ENCODE assay signal across 25 cellular contexts in the genomic region with DNA sequence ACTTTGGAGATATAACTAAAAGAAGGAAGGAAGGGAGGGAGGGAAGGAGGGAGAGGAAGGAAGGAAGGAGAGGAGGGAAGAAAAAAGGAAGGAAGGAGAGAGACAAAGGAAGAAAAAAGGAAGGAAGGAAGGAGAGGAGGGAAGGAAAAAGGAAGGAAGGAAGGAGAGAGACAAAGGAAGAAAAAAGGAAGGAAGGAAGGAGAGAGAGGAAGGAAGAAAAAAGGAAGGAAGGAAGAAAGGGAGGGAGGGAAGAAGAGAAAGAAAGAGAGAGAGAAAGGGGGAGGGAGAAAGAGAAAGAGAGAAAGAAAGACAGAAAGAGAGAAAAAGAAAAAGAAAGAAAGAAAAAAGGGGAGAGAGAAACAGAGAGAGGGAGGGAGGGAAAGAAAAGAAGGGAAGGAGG.
A peak's percentile ranks its signal among the peaks of the same experiment; 100 is the strongest.
DNase-seq lines count a peak whose midpoint lies in the region; ATAC-seq, FAIRE-seq and TF ChIP-seq lines count a peak whose summit lies in the region.
"Had no signal": no experiment of that assay in that cellular context is flagged by ENCODE, and none has a peak within 500 bp of the region (broad histone marks: within the 10 kb centered on the region; RNA-seq: fewer than 3 reads in every experiment).

No MANE protein-coding gene starts in this region.

- no peaks in the 10 kb centered on the region for H3K9me1 ChIP-seq in K562 (ENCODE audit: control insufficient read depth, insufficient read depth, low read length)

- no peaks in the 10 kb centered on the region for H3K9me3 ChIP-seq in HepG2 (ENCODE audit: low read length)
- H3K9me3 ChIP-seq in right lobe of liver, result no peaks in the 10 kb centered on the region
- H3K9me3 ChIP-seq in K562 (replicated peaks; ENCODE audit: control insufficient read depth, insufficient read depth, low read depth, low read length), result no peaks in the 10 kb centered on the region
- H3K9me3 ChIP-seq in smooth muscle cell (replicated peaks; ENCODE audit: low read depth), result no peaks in the 10 kb centered on the region
- no peaks in the 10 kb centered on the region for H3K9me3 ChIP-seq in tibial nerve
- H3K9me3 ChIP-seq in CD8-positive, alpha-beta T cell (ENCODE audit: low read length), result no peaks in the 10 kb centered on the region
- H3K9me3 ChIP-seq: A549 had no signal

- no peak overlapping the region for H3K4me2 ChIP-seq in HepG2 (ENCODE audit: low read depth, low read length)
- H3K4me2 ChIP-seq in K562 (ENCODE audit: insufficient read depth, low read length), result no peak overlapping the region
- no peak overlapping the region for H3K4me2 ChIP-seq in smooth muscle cell
- H3K4me2 ChIP-seq: A549 had no signal

- DNase-seq in HepG2 (ENCODE audit: low spot score) (no peak), right lobe of liver (no peak), K562 (ENCODE audit: extremely low read depth in 1 of 4, low spot score in 3 of 4) (no peak), caudate nucleus (lab: John Stamatoyannopoulos, UW) (no peak), smooth muscle cell (lab: John Stamatoyannopoulos, UW; ENCODE audit: unreplicated experiment) (no peak), tibial nerve (ENCODE audit: low spot score in 2 of 2) (no peak), NCI-H2171 treated with DMSO at 0.1 percent for 48 hours (lab: John Stamatoyannopoulos, UW) (no peak)
- DNase-seq in CD8-positive, alpha-beta T cell, result no peak
- DNase-seq: AML-193; CD4-positive, alpha-beta T cell; CD8-positive, alpha-beta memory T cell; DMS 273 treated with DMSO at 0.1 percent for 48 hours; DMS53; DMS79; DND-41; EL; GDM1 had no signal

- no TSS peak for BruUV-seq in HepG2 (replicated peaks; lab: Mats Ljungman, UMichigan)
- no TSS peak for BruUV-seq in K562 (replicated peaks; lab: Mats Ljungman, UMichigan)

- TF ChIP-seq RAD21 in HepG2 (CRISPR knock-in tag; IDR thresholded peaks at IDR 0.05) (no peak), K562 (CRISPR knock-in tag; conservative IDR thresholded peaks at IDR 0.05 in 1 of 2, IDR thresholded peaks at IDR 0.05 in 1 of 2) (no peak)

- H3K27ac ChIP-seq in HepG2 (ENCODE audit: extremely low read length, insufficient read depth, low read length) (no peak overlapping the region), right lobe of liver (no peak overlapping the region), K562 (ENCODE audit: extremely low read depth, low read depth, low read length) (no peak overlapping the region), caudate nucleus (ENCODE audit: low read depth, low read length) (peak overlapping the region; percentile 14), smooth muscle cell (ENCODE audit: low read depth) (peak overlapping the region; percentile 74), tibial nerve (no peak overlapping the region)
- H3K27ac ChIP-seq in CD8-positive, alpha-beta T cell (ENCODE audit: low read depth, low read length), result no peak overlapping the region
- H3K27ac ChIP-seq: 22Rv1; A549; BLaER1 treated with 17β-estradiol and CSF1 and Interleukin-3, amounts not matched to agents 10 nM and 100 nM; C4-2B had no signal

- TF ChIP-seq POLR2A in HepG2 (IDR thresholded peaks at IDR 0.05; ENCODE audit: insufficient read depth in 1 of 2, low read depth in 2 of 2, low read length in 2 of 2) (no peak), right lobe of liver (IDR thresholded peaks at IDR 0.05) (no peak), K562 (conservative IDR thresholded peaks at IDR 0.05) (no peak), tibial nerve (IDR thresholded peaks at IDR 0.05) (no peak)

- TF ChIP-seq EP300 in HepG2 (IDR thresholded peaks at IDR 0.05; ENCODE audit: low read depth in 2 of 2, low read length in 2 of 2) (no peak), HepG2 (CRISPR knock-in tag; IDR thresholded peaks at IDR 0.05; ENCODE audit: borderline replicate concordance) (no peak), K562 (IDR thresholded peaks at IDR 0.05; ENCODE audit: low read length) (no peak), tibial nerve (IDR thresholded peaks at IDR 0.05) (no peak)

- TF ChIP-seq CTCF in HepG2 (CRISPR knock-in tag; IDR thresholded peaks at IDR 0.05) (no peak), right lobe of liver (IDR thresholded peaks at IDR 0.05) (no peak), K562 (IDR thresholded peaks at IDR 0.05 in 2 of 3, conservative IDR thresholded peaks at IDR 0.05 in 1 of 3; ENCODE audit: insufficient read depth in 2 of 3, low read depth in 1 of 3, low read length in 3 of 3) (no peak), smooth muscle cell (IDR thresholded peaks at IDR 0.05; ENCODE audit: borderline replicate concordance, insufficient read depth, poor library complexity, severe bottlenecking) (no peak), tibial nerve (IDR thresholded peaks at IDR 0.05) (no peak)
- TF ChIP-seq CTCF in CD8-positive, alpha-beta T cell (IDR thresholded peaks at IDR 0.05), result no peak

- no peak for ATAC-seq in HepG2
- no peak for ATAC-seq in right lobe of liver
- ATAC-seq in K562, result no peak
- no peak for ATAC-seq in CD8-positive, alpha-beta T cell
- ATAC-seq: A549, GM12878 had no signal

- in situ Hi-C loops in HepG2 (cut with HindIII; ENCODE audit: extremely low pct_ligation_motif_present, low pct_unique_long_range_greater_than_20kb), result no loop called here
- in situ Hi-C loops in K562 (cut with MboI), result no loop called here

- CTCF ChIA-PET in HepG2 (lab: Yijun Ruan, JAX; ENCODE audit: low intra/inter-chr PET ratio, low total read pairs) (no interaction called here), K562 (lab: Yijun Ruan, JAX; ENCODE audit: low intra/inter-chr PET ratio) (no interaction called here)
- CTCF ChIA-PET in CD8-positive, alpha-beta T cell (lab: Charles Lee), result no interaction called here

- H3K27me3 Mint-ChIP-seq in CD8-positive, alpha-beta T cell (ENCODE audit: low read depth), result no peaks in the 10 kb centered on the region
- H3K27me3 Mint-ChIP-seq: B cell; CD4-positive, alpha-beta T cell; CD8-positive, alpha-beta memory T cell had no signal

- no peaks in the 10 kb centered on the region for H3K36me3 Mint-ChIP-seq in CD8-positive, alpha-beta T cell
- H3K36me3 Mint-ChIP-seq: CD8-positive, alpha-beta memory T cell had no signal

- H3K27ac Mint-ChIP-seq in CD8-positive, alpha-beta T cell, result no peak overlapping the region
- H3K27ac Mint-ChIP-seq: B cell; CD4-positive, alpha-beta T cell; CD8-positive, alpha-beta memory T cell had no signal

- H2AFZ ChIP-seq in HepG2 (ENCODE audit: low read length) (no peak overlapping the region), K562 (ENCODE audit: low read depth, low read length) (no peak overlapping the region), smooth muscle cell (ENCODE audit: low read depth) (no peak overlapping the region)

- POLR2A ChIA-PET in HepG2 (lab: Yijun Ruan, JAX) (no interaction called here), K562 (lab: Yijun Ruan, JAX) (no interaction called here)
- POLR2A ChIA-PET in CD8-positive, alpha-beta T cell (lab: Charles Lee), result no interaction called here

- FAIRE-seq in HepG2 (lab: Jason Lieb, UNC), result no peak
- FAIRE-seq in K562 (lab: Jason Lieb, UNC), result no peak
- FAIRE-seq: A549, GM12878, GM12892, GM18507 had no signal

- no peaks in the 10 kb centered on the region for H4K20me1 ChIP-seq in HepG2 (ENCODE audit: insufficient read depth, low read length)
- no peaks in the 10 kb centered on the region for H4K20me1 ChIP-seq in K562 (replicated peaks; ENCODE audit: control insufficient read depth, insufficient read depth, low read length)
- no peaks in the 10 kb centered on the region for H4K20me1 ChIP-seq in smooth muscle cell (ENCODE audit: low read depth)
- H4K20me1 ChIP-seq: BLaER1 treated with 17β-estradiol and CSF1 and Interleukin-3, amounts not matched to agents 10 nM and 100 nM had no signal

- intact Hi-C loops in HepG2 (cut with micrococcal nuclease; ENCODE audit: unreplicated experiment), result no loop called here
- intact Hi-C loops in right lobe of liver (cut with DNase I), result no loop called here
- intact Hi-C loops in K562 (cut with micrococcal nuclease), result no loop called here
- intact Hi-C loops in CD8-positive, alpha-beta T cell (cut with DNase I, micrococcal nuclease), result no loop called here

- H3K9ac ChIP-seq in HepG2 (ENCODE audit: insufficient read depth, low read depth, low read length), result no peak overlapping the region
- H3K9ac ChIP-seq in K562 (ENCODE audit: insufficient read depth in 1 of 2, low read depth in 2 of 2, low read length in 2 of 2), result no peak overlapping the region
- no peak overlapping the region for H3K9ac ChIP-seq in smooth muscle cell (ENCODE audit: low read depth)
- H3K9ac ChIP-seq: BLaER1 treated with 17β-estradiol and CSF1 and Interleukin-3, amounts not matched to agents 10 nM and 100 nM had no signal

- H3K36me3 ChIP-seq in HepG2 (replicated peaks in 1 of 2; ENCODE audit: control insufficient read depth in 1 of 2, insufficient read depth in 2 of 2, low read length in 2 of 2) (no peaks in the 10 kb centered on the region), right lobe of liver (no peaks in the 10 kb centered on the region), K562 (ENCODE audit: control insufficient read depth, insufficient read depth, low read length) (no peaks in the 10 kb centered on the region), smooth muscle cell (ENCODE audit: low read depth) (no peaks in the 10 kb centered on the region), tibial nerve (no peaks in the 10 kb centered on the region)
- no peaks in the 10 kb centered on the region for H3K36me3 ChIP-seq in CD8-positive, alpha-beta T cell (ENCODE audit: insufficient read depth, low read length)
- H3K36me3 ChIP-seq: BLaER1 treated with 17β-estradiol and CSF1 and Interleukin-3, amounts not matched to agents 10 nM and 100 nM had no signal

- no peaks in the 10 kb centered on the region for H3K4me1 Mint-ChIP-seq in CD8-positive, alpha-beta T cell (ENCODE audit: low read depth)
- H3K4me1 Mint-ChIP-seq: B cell; CD8-positive, alpha-beta memory T cell had no signal

- H3K9me3 Mint-ChIP-seq in CD8-positive, alpha-beta T cell, result no peaks in the 10 kb centered on the region
- H3K9me3 Mint-ChIP-seq: CD4-positive, alpha-beta T cell had no signal

- no peak overlapping the region for H3K4me3 ChIP-seq in HepG2 (replicated peaks in 1 of 3; ENCODE audit: insufficient read depth in 1 of 3, low read depth in 2 of 3, low read length in 3 of 3)
- no peak overlapping the region for H3K4me3 ChIP-seq in right lobe of liver
- no peak overlapping the region for H3K4me3 ChIP-seq in K562
- H3K4me3 ChIP-seq in smooth muscle cell, result no peak overlapping the region
- no peak overlapping the region for H3K4me3 ChIP-seq in tibial nerve
- no peak overlapping the region for H3K4me3 ChIP-seq in CD8-positive, alpha-beta T cell (ENCODE audit: low read depth, low read length)
- H3K4me3 ChIP-seq: A549; BLaER1 treated with 17β-estradiol and CSF1 and Interleukin-3, amounts not matched to agents 10 nM and 100 nM; GM12878 had no signal

- no peak overlapping the region for H3K4me3 Mint-ChIP-seq in CD8-positive, alpha-beta T cell
- H3K4me3 Mint-ChIP-seq: B cell; CD4-positive, alpha-beta T cell; CD8-positive, alpha-beta memory T cell had no signal

- H3F3A ChIP-seq in smooth muscle cell (ENCODE audit: low read depth), result no peaks in the 10 kb centered on the region

- H3K4me1 ChIP-seq in HepG2 (ENCODE audit: insufficient read depth, low read length) (no peaks in the 10 kb centered on the region), right lobe of liver (no peaks in the 10 kb centered on the region), K562 (replicated peaks in 1 of 2; ENCODE audit: control insufficient read depth in 2 of 2, insufficient read depth in 2 of 2, low read length in 2 of 2) (no peaks in the 10 kb centered on the region), smooth muscle cell (ENCODE audit: low read depth) (peaks cover 18% of the 10 kb centered on the region), tibial nerve (no peaks in the 10 kb centered on the region)
- no peaks in the 10 kb centered on the region for H3K4me1 ChIP-seq in CD8-positive, alpha-beta T cell (ENCODE audit: insufficient read depth, low read length)
- H3K4me1 ChIP-seq: A549 had no signal

- H3K27me3 ChIP-seq in HepG2 (ENCODE audit: control insufficient read depth in 1 of 2, insufficient read depth in 2 of 2, low read length in 2 of 2) (peaks cover 0 to 7% of the 10 kb centered on the region in 2 experiments; a peak in 2 of 5 replicates), right lobe of liver (no peaks in the 10 kb centered on the region), K562 (ENCODE audit: control insufficient read depth in 2 of 2, insufficient read depth in 2 of 2, low read length in 2 of 2) (peaks cover 0 to 8% of the 10 kb centered on the region in 2 experiments; a peak in 3 of 5 replicates), smooth muscle cell (ENCODE audit: low read depth) (peaks cover 9% of the 10 kb centered on the region), tibial nerve (no peaks in the 10 kb centered on the region)
- H3K27me3 ChIP-seq in CD8-positive, alpha-beta T cell (ENCODE audit: insufficient read depth, low read length), result no peaks in the 10 kb centered on the region
- H3K27me3 ChIP-seq: BLaER1 treated with 17β-estradiol and CSF1 and Interleukin-3, amounts not matched to agents 10 nM and 100 nM had no signal

- H3K79me2 ChIP-seq in HepG2 (ENCODE audit: insufficient read depth, low read length) (no peaks in the 10 kb centered on the region), K562 (ENCODE audit: control insufficient read depth, insufficient read depth, low read length) (no peaks in the 10 kb centered on the region), smooth muscle cell (ENCODE audit: low read depth) (no peaks in the 10 kb centered on the region)

Comparison
In these comparisons a context has a peak if more than half of its experiments do, and no peak if none do; other contexts are left out.
1. H3K27ac ChIP-seq: peak in caudate nucleus (single experiment) and smooth muscle cell (single experiment); none in HepG2 (single experiment), right lobe of liver (0 of 3), K562 (single experiment), tibial nerve (0 of 4) and CD8-positive, alpha-beta T cell (single experiment).
2. Of the 241 proteins assayed by ChIP-seq in both HepG2 and K562: peak only in HepG2: none; only in K562: ZNF512; in both: none; in neither: 239; mixed calls (peak in some experiments, not most) for 1.